19 cellular contexts compared by ENCODE assay signal in the genomic region with DNA sequence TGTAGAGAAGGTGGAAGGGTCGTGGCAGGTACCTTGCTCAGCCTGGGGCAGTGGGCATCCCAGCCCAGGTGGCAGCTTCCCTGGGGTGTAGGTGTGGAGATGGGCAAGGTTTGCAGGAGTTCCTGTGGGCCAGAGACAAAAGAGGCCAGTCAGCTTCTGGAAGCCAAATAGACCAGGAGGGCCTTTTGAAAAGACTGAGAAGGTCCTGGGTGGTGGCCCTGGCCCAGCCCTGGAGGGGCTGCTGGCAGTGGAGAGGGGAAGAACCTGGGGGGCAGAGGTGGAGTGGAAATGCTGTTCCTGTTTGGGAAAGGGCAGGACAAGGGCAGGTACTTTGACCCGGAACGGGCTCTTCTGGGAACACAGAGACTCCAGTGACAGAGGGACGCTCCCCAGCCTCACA. TPM values are rescaled to one million over a fixed set of nuclear protein-coding genes. Genes with fewer than 3 reads are reported as not detected.
"Had no signal": no experiment of that assay in that cellular context is flagged by ENCODE, and none has a peak within 500 bp of the region (broad histone marks: within the 10 kb centered on the region; RNA-seq: fewer than 3 reads in every experiment).

No MANE protein-coding gene starts in this region.

- ATAC-seq: activated CD8-positive, alpha-beta T cell treated with anti-CD3 and anti-CD28 coated beads for 36 hours; esophagus mucosa; left cardiac atrium; naive thymus-derived CD8-positive, alpha-beta T cell had no signal

- H3K4me1 ChIP-seq: sigmoid colon, suprapubic skin, upper lobe of left lung had no signal

- H3K27ac ChIP-seq: sigmoid colon, suprapubic skin, upper lobe of left lung had no signal

- H3K27me3 Mint-ChIP-seq: activated CD8-positive, alpha-beta T cell treated with anti-CD3 and anti-CD28 coated beads for 36 hours had no signal

- H3K27me3 ChIP-seq: sigmoid colon, suprapubic skin, upper lobe of left lung had no signal

- H3K9me3 ChIP-seq: sigmoid colon, suprapubic skin, upper lobe of left lung had no signal

- H3K36me3 ChIP-seq: sigmoid colon, suprapubic skin, upper lobe of left lung had no signal

- H3K9me3 Mint-ChIP-seq: activated CD8-positive, alpha-beta T cell treated with anti-CD3 and anti-CD28 coated beads for 36 hours; activated T-helper 1 cell treated with anti-CD3 and anti-CD28 coated beads, Interleukin-12 subunit alpha, Interleukin-12 subunit beta, Interleukin-2, Interleukin-4 antibody, amounts not matched to agents 30 ng/mL and 10 ng/mL and 1 ng/mL, durations not matched to agents 14 hours and 24 hours and 36 hours; naive thymus-derived CD8-positive, alpha-beta T cell had no signal

- H3K4me3 Mint-ChIP-seq: activated CD8-positive, alpha-beta T cell treated with anti-CD3 and anti-CD28 coated beads for 36 hours; activated T-helper 1 cell treated with anti-CD3 and anti-CD28 coated beads, Interleukin-12 subunit alpha, Interleukin-12 subunit beta, Interleukin-2, Interleukin-4 antibody, amounts not matched to agents 30 ng/mL and 10 ng/mL and 1 ng/mL, durations not matched to agents 14 hours and 24 hours and 36 hours; naive thymus-derived CD8-positive, alpha-beta T cell had no signal

- DNase-seq: activated CD8-positive, alpha-beta T cell treated with anti-CD3 and anti-CD28 coated beads for 36 hours; activated naive CD4-positive, alpha-beta T cell treated with Interleukin-2 at 50 U/mL for 16 hours; left cardiac atrium; nucleus accumbens; sigmoid colon; stimulated activated CD4-positive, alpha-beta T cell treated with anti-CD3 and anti-CD28 coated beads, Interleukin-12 subunit alpha, Interleukin-12 subunit beta, amount 100 ng/mL, for 4 hours; stimulated activated naive CD4-positive, alpha-beta T cell treated with Interleukin-2 at 50 U/mL for 16 hours; SW 1271; T-helper 9 cell; upper lobe of left lung had no signal

- H3K27ac Mint-ChIP-seq: activated CD8-positive, alpha-beta T cell treated with anti-CD3 and anti-CD28 coated beads for 36 hours; activated T-helper 1 cell treated with anti-CD3 and anti-CD28 coated beads, Interleukin-12 subunit alpha, Interleukin-12 subunit beta, Interleukin-2, Interleukin-4 antibody, amounts not matched to agents 30 ng/mL and 10 ng/mL and 1 ng/mL, durations not matched to agents 14 hours and 24 hours and 36 hours had no signal

- H3K4me3 ChIP-seq: sigmoid colon, suprapubic skin, upper lobe of left lung had no signal

RNA-seq across cellular contexts. Expression of a gene that starts 7.0 kb away (rescaled TPM):
- total RNA-seq: dermis microvascular lymphatic vessel endothelial cell; esophagus mucosa; glomerular endothelial cell; left cardiac atrium; lung microvascular endothelial cell; mononuclear cell; naive thymus-derived CD8-positive, alpha-beta T cell; pulmonary artery endothelial cell; sigmoid colon; suprapubic skin; upper lobe of left lung had no signal
- polyA plus RNA-seq: naive thymus-derived CD8-positive, alpha-beta T cell; sigmoid colon had no signal

RNA-seq across cellular contexts. Expression of a gene that starts 20.1 kb away (rescaled TPM):
- total RNA-seq: esophagus mucosa; left cardiac atrium; naive thymus-derived CD8-positive, alpha-beta T cell; pulmonary artery endothelial cell; sigmoid colon; suprapubic skin had no signal
- polyA plus RNA-seq: naive thymus-derived CD8-positive, alpha-beta T cell had no signal

RNA-seq across cellular contexts. Expression of a gene that starts 42.0 kb away (rescaled TPM):
- total RNA-seq: glomerular endothelial cell, pulmonary artery endothelial cell had no signal
